In the genomic region with DNA sequence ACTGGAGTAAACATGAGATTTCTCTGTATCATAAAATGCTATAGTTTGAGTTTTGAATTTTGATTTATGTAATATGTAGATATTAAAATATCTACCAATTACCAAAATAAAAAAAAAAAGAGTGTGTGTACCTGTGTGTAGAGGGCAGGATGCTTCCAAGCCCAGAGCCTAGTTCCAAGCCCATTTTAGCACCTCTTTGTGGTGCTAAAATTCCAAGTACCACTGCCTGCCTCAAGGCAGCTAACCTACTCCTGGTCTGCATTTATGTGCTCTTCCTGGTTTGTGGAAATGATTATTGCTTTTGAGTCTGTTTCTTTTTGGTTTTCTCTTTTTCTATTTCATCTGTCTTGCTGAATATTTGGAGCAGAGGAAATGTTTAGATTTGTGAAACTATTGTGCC, we compare ENCODE assay signal across 29 cellular contexts.
"Had no signal": no experiment of that assay in that cellular context is flagged by ENCODE, and none has a peak within 500 bp of the region (broad histone marks: within the 10 kb centered on the region; RNA-seq: fewer than 3 reads in every experiment).

No MANE protein-coding gene starts in this region.

- H3K4me1 ChIP-seq: adrenal gland, ascending aorta, breast epithelium had no signal

- H3K4me3 ChIP-seq: adrenal gland, ascending aorta, breast epithelium, cardiac muscle cell, coronary artery, dorsolateral prefrontal cortex had no signal

- ATAC-seq: activated naive CD8-positive, alpha-beta T cell treated with anti-CD3 and anti-CD28 coated beads, Interleukin-2, amount 50 U/mL, for 24 hours; esophagus mucosa; T-helper 17 cell had no signal

- H3K27me3 ChIP-seq: adrenal gland, ascending aorta, breast epithelium, cardiac muscle cell, dorsolateral prefrontal cortex had no signal

- DNase-seq: activated CD4-positive, alpha-beta memory T cell treated with anti-CD3 and anti-CD28 coated beads, Interleukin-2, amount 10 ng/mL, durations not matched to agents 7 days and 5 days; activated CD4-positive, alpha-beta T cell treated with anti-CD3 and anti-CD28 coated beads for 1 hour; activated CD4-positive, alpha-beta T cell treated with anti-CD3 and anti-CD28 coated beads for 4 hours; activated CD4-positive, alpha-beta T cell treated with anti-CD3 and anti-CD28 coated beads, Interleukin-2, amount 10 ng/mL, durations not matched to agents 7 days and 5 days; activated CD4-positive, alpha-beta T cell treated with anti-CD3 and anti-CD28 coated beads, Interleukin-2, amount 50 U/mL, for 4 hours; activated CD8-positive, alpha-beta memory T cell treated with anti-CD3 and anti-CD28 coated beads, Interleukin-2, amount 50 U/mL, for 48 hours; activated effector memory CD4-positive, alpha-beta T cell treated with Interleukin-2 at 50 U/mL for 16 hours; activated naive CD4-positive, alpha-beta T cell treated with anti-CD3 and anti-CD28 coated beads for 36 hours; activated naive CD8-positive, alpha-beta T cell treated with anti-CD3 and anti-CD28 coated beads for 36 hours; activated naive CD8-positive, alpha-beta T cell treated with anti-CD3 and anti-CD28 coated beads, Interleukin-2, amount 50 U/mL, for 24 hours; activated T-cell treated with anti-CD3 and anti-CD28 coated beads for 4 hours; activated T-cell treated with anti-CD3 and anti-CD28 coated beads, Interleukin-2, amount 50 U/mL, for 4 hours; adrenal gland; amygdala; central memory CD4-positive, alpha-beta T cell; cerebellar nuclear complex; dorsolateral prefrontal cortex; effector memory CD4-positive, alpha-beta T cell; endodermal cell; foreskin fibroblast; head of caudate nucleus; T-helper 1 cell; T-helper 17 cell; T1000 had no signal

- H3K9me3 ChIP-seq: adrenal gland had no signal

- H3K36me3 ChIP-seq: adrenal gland, ascending aorta, breast epithelium, cardiac muscle cell had no signal

- H3K27ac ChIP-seq: adrenal gland, ascending aorta, cardiac muscle cell, coronary artery, dorsolateral prefrontal cortex had no signal
